Comparison of ENCODE assay signal across 13 cellular contexts in genomic region chr3:12770816-12771215, GRCh38. TPM values are rescaled to one million over a fixed set of nuclear protein-coding genes. Genes with fewer than 3 reads are reported as not detected.
"Had no signal": no experiment of that assay in that cellular context is flagged by ENCODE, and none has a peak within 500 bp of the region (broad histone marks: within the 10 kb centered on the region; RNA-seq: fewer than 3 reads in every experiment).

No MANE protein-coding gene starts in this region.

RNA-seq across cellular contexts. Expression of gene TMEM40, which starts 11.8 kb away (rescaled TPM):
- total RNA-seq: activated B cell treated with CpG ODN at 0.5 μM for 24 hours; activated CD4-positive, alpha-beta memory T cell treated with anti-CD3 and anti-CD28 coated beads for 36 hours; activated CD4-positive, alpha-beta memory T cell treated with anti-CD3 and anti-CD28 coated beads, Interleukin-2, amount 10 ng/mL, durations not matched to agents 7 days and 5 days; activated CD4-positive, alpha-beta T cell treated with anti-CD3 and anti-CD28 coated beads for 36 hours; activated CD4-positive, alpha-beta T cell treated with anti-CD3 and anti-CD28 coated beads, Interleukin-2, amount 10 ng/mL, durations not matched to agents 24 days and 14 days; activated CD4-positive, alpha-beta T cell treated with anti-CD3 and anti-CD28 coated beads, Interleukin-2, amount 10 ng/mL, durations not matched to agents 7 days and 5 days; activated CD8-positive, alpha-beta memory T cell treated with anti-CD3 and anti-CD28 coated beads for 36 hours; activated CD8-positive, alpha-beta memory T cell treated with anti-CD3 and anti-CD28 coated beads, Interleukin-2, amount 10 ng/mL, durations not matched to agents 7 days and 5 days; activated CD8-positive, alpha-beta T cell treated with anti-CD3 and anti-CD28 coated beads for 36 hours; activated CD8-positive, alpha-beta T cell treated with anti-CD3 and anti-CD28 coated beads, Interleukin-2, amount 10 ng/mL, durations not matched to agents 7 days and 5 days; T-cell; T-helper 1 cell treated with Interleukin-12 subunit alpha and Interleukin-12 subunit beta and Interleukin-4 antibody, amounts not matched to agents 30 ng/mL and 1 ng/mL, for 36 hours; T-helper 2 cell treated with Interferon-gamma antibody and Interleukin-4, amounts not matched to agents 100 ng/mL and 5 ng/mL, for 36 hours had no signal
